8 cellular contexts compared by ENCODE assay signal in genomic region chrX:47366051-47366722, GRCh38. TPM values are rescaled to one million over a fixed set of nuclear protein-coding genes. Genes with fewer than 3 reads are reported as not detected.
A peak's percentile ranks its signal among the peaks of the same experiment; 100 is the strongest.
DNase-seq lines count a peak whose midpoint lies in the region; ATAC-seq lines count a peak whose summit lies in the region.

No MANE protein-coding gene starts in this region.

- H3K27ac ChIP-seq in CD4-positive, alpha-beta memory T cell (ENCODE audit: low read depth, low read length), result peak overlapping the region; percentile 57

- H3K27me3 ChIP-seq in CD4-positive, alpha-beta memory T cell (ENCODE audit: insufficient read depth, low read length), result no peaks in the 10 kb centered on the region

- peak overlapping the region; percentile 84 to 97 (median 92) for H3K4me3 Mint-ChIP-seq in CD4-positive, alpha-beta memory T cell
- peak overlapping the region; percentile 94 for H3K4me3 Mint-ChIP-seq in central memory CD8-positive, alpha-beta T cell

- peaks cover 11 to 25% (median 16%) of the 10 kb centered on the region in 4 donors for H3K4me1 Mint-ChIP-seq in CD4-positive, alpha-beta memory T cell
- H3K4me1 Mint-ChIP-seq in central memory CD8-positive, alpha-beta T cell, result peaks cover 13% of the 10 kb centered on the region

- DNase-seq in CD4-positive, alpha-beta memory T cell, result peak; percentile 71 to 86 (median 78)
- DNase-seq in H4 (ENCODE audit: low spot score) (peak; percentile 54), NCI-H2081 (lab: John Stamatoyannopoulos, UW) (peak; percentile 70 to 81), inferior parietal cortex (ENCODE audit: extremely low spot score) (peak; percentile 63), smooth muscle cell of the brain vasculature (ENCODE audit: low read depth, low spot score) (peak; percentile 33), GDM1 (lab: John Stamatoyannopoulos, UW) (no peak)
- peak; percentile 43 to 62 for DNase-seq in central memory CD8-positive, alpha-beta T cell (ENCODE audit: low spot score in 2 of 2)

- peak overlapping the region; percentile 11 to 68 for H3K4me3 ChIP-seq in CD4-positive, alpha-beta memory T cell (ENCODE audit: low read length in 2 of 2)

- no peaks in the 10 kb centered on the region for H3K9me3 ChIP-seq in CD4-positive, alpha-beta memory T cell (ENCODE audit: control insufficient read depth in 1 of 2, low read length in 2 of 2)

- no peaks in the 10 kb centered on the region for H3K36me3 Mint-ChIP-seq in CD4-positive, alpha-beta memory T cell
- peaks cover 9% of the 10 kb centered on the region for H3K36me3 Mint-ChIP-seq in central memory CD8-positive, alpha-beta T cell (ENCODE audit: insufficient read depth)

- peak overlapping the region; percentile 90 to 98 (median 96) for H3K27ac Mint-ChIP-seq in CD4-positive, alpha-beta memory T cell
- H3K27ac Mint-ChIP-seq in central memory CD8-positive, alpha-beta T cell (ENCODE audit: low read depth), result peak overlapping the region; percentile 95

- POLR2A ChIA-PET in CD4-positive, alpha-beta memory T cell (lab: Charles Lee; ENCODE audit: partially characterized antibody), result interaction anchor here (0.6 to 1.2 kb wide), 3 partner anchors 10 to 221 kb away, joined by 3 read pairs; partner anchors contain the start of genes NDUFB11 and RBM10

- no peaks in the 10 kb centered on the region for H3K27me3 Mint-ChIP-seq in CD4-positive, alpha-beta memory T cell
- H3K27me3 Mint-ChIP-seq in central memory CD8-positive, alpha-beta T cell, result no peaks in the 10 kb centered on the region

- H3K9me3 Mint-ChIP-seq in CD4-positive, alpha-beta memory T cell, result peaks cover 0 to 1% (median 0%) of the 10 kb centered on the region in 8 donors
- H3K9me3 Mint-ChIP-seq in central memory CD8-positive, alpha-beta T cell, result no peaks in the 10 kb centered on the region

- CTCF ChIA-PET in CD4-positive, alpha-beta memory T cell (lab: Charles Lee; ENCODE audit: partially characterized antibody), result interaction anchor here (1.6 kb wide), 1 partner anchor 18 kb away, joined by 3 read pairs; no protein-coding TSS in a partner anchor

- H3K36me3 ChIP-seq in CD4-positive, alpha-beta memory T cell (ENCODE audit: insufficient read depth, low read length), result no peaks in the 10 kb centered on the region

- intact Hi-C loops in CD4-positive, alpha-beta memory T cell (cut with micrococcal nuclease), result loop anchor here (1.0 to 5.0 kb wide), 3 partner anchors 134 to 173 kb away; partner anchors contain the start of genes CDK16, UBA1 and USP11

- ATAC-seq in activated CD4-positive, CD25-positive, alpha-beta regulatory T cell treated with anti-CD3 and anti-CD28 coated beads, Interleukin-2, amount 50 U/mL, for 24 hours, result peak; percentile 91 to 92
- ATAC-seq in central memory CD8-positive, alpha-beta T cell (replicated peaks; ENCODE audit: extremely low read depth, poor library complexity, severe bottlenecking), result peak; percentile 81

- peaks cover 10% of the 10 kb centered on the region for H3K4me1 ChIP-seq in CD4-positive, alpha-beta memory T cell (ENCODE audit: insufficient read depth, low read length)

RNA-seq across cellular contexts. Expression of gene ZNF157, which starts 4.2 kb away (rescaled TPM):
- total RNA-seq in CD4-positive, alpha-beta memory T cell, result under 1 TPM; 0.87 to 1.00 TPM
- polyA plus RNA-seq in CD4-positive, alpha-beta memory T cell, result under 1 TPM; 0.22 to 0.97 TPM
- not detected in 2 replicates for total RNA-seq in H4 (2014; rRNA removed; shearing (Covaris generic))
